Comparison of ENCODE assay signal across 1 cellular context in genomic region chr9:68896495-68896894, GRCh38.
TF ChIP-seq lines count a peak whose summit lies in the region.

No MANE protein-coding gene starts in this region.

TF ChIP-seq in SK-N-SH, 30 proteins besides CTCF, POLR2A, EP300 and RAD21 (continued from another document):
- TF ChIP-seq ZBTB33 (IDR thresholded peaks at IDR 0.05; ENCODE audit: borderline replicate concordance, low read depth) (no peak), FOXJ3 (CRISPR knock-in tag; IDR thresholded peaks at IDR 0.05) (no peak), NRF1 (IDR thresholded peaks at IDR 0.05; ENCODE audit: low read depth, low read length) (no peak), SIN3A (IDR thresholded peaks at IDR 0.05; ENCODE audit: borderline replicate concordance, low read depth, low read length) (no peak), IRF3 (IDR thresholded peaks at IDR 0.05; ENCODE audit: low read depth, low read length) (no peak), MAX (IDR thresholded peaks at IDR 0.05; ENCODE audit: low read depth) (no peak)
TF ChIP-seq in SK-N-SH: peak in this region for 0.
